14 cellular contexts compared by ENCODE assay signal in the genomic region with DNA sequence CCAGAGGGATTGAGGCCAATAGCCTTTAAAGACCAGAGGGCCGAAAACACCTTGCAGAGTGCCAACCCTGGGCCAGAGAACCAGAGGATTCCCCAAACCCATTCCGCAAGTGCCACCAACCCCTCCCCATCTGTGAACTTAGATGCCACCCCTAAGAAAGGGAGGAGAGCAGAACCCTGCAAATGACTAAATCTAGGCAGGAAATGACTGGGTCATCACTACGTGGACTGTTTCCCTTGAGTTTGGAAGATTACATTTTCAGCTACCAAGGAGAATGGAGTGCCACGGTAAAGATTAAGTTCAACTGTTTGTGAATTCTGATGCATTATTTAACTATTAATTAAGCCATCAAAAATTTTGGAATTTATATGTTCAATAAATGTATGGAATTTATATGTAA.
"Had no signal": no experiment of that assay in that cellular context is flagged by ENCODE, and none has a peak within 500 bp of the region (broad histone marks: within the 10 kb centered on the region; RNA-seq: fewer than 3 reads in every experiment).

No MANE protein-coding gene starts in this region.

- ATAC-seq: activated CD8-positive, alpha-beta memory T cell treated with anti-CD3 and anti-CD28 coated beads, Interleukin-2, amount 10 ng/mL, durations not matched to agents 7 days and 5 days; activated T-cell treated with anti-CD3 and anti-CD28 coated beads, Interleukin-2, amount 50 U/mL, for 4 hours; stimulated activated naive CD8-positive, alpha-beta T cell treated with anti-CD3 and anti-CD28 coated beads, Interleukin-15, amount 100 ng/mL, for 72 hours; T-cell had no signal

- H3K27ac ChIP-seq: neural progenitor cell, thoracic aorta had no signal

- H3K4me3 ChIP-seq: neural progenitor cell, thoracic aorta had no signal

- H3K36me3 ChIP-seq: neural progenitor cell, thoracic aorta had no signal

- H3K27me3 ChIP-seq: neural progenitor cell had no signal

- DNase-seq: activated CD4-positive, alpha-beta T cell treated with anti-CD3 and anti-CD28 coated beads, Interleukin-2, amount 50 U/mL, for 48 hours; activated CD8-positive, alpha-beta memory T cell treated with anti-CD3 and anti-CD28 coated beads, Interleukin-2, amount 10 ng/mL, durations not matched to agents 7 days and 5 days; activated gamma-delta T cell treated with Interleukin-2 at 50 U/mL for 16 hours; activated naive CD8-positive, alpha-beta T cell treated with anti-CD3 and anti-CD28 coated beads for 36 hours; activated T-cell treated with anti-CD3 and anti-CD28 coated beads, Interleukin-2, amount 50 U/mL, for 4 hours; effector CD4-positive, alpha-beta T cell; midbrain; retina; stimulated activated CD4-positive, alpha-beta T cell treated with anti-CD3 and anti-CD28 coated beads, Interleukin-4, amount 100 ng/mL, for 24 hours; stimulated activated naive CD8-positive, alpha-beta T cell treated with anti-CD3 and anti-CD28 coated beads, Interleukin-15, amount 100 ng/mL, for 72 hours; T-cell; T1000 had no signal

- H3K9me3 ChIP-seq: thoracic aorta had no signal
